Comparison of ENCODE assay signal across 11 cellular contexts in genomic region chr5:152472096-152472495, GRCh38.
"Had no signal": no experiment of that assay in that cellular context is flagged by ENCODE, and none has a peak within 500 bp of the region (broad histone marks: within the 10 kb centered on the region; RNA-seq: fewer than 3 reads in every experiment).

No MANE protein-coding gene starts in this region.

- H3K27ac ChIP-seq: GM23248 had no signal

- H3K9me3 ChIP-seq: HAP-1 had no signal

- H2AFZ ChIP-seq: GM23248, GM23338 had no signal

- DNase-seq: GM23248, GOT3, H7, H9, HCEC 1CT, HFFc6 had no signal

- H3K4me2 ChIP-seq: GM23338 had no signal

- H3K36me3 ChIP-seq: HAP-1 had no signal

- H3K4me1 ChIP-seq: HAP-1 had no signal

- H3K4me3 ChIP-seq: GM23248, GM23338, HAP-1 had no signal

- FAIRE-seq: H1, H54 had no signal

- H3K9ac ChIP-seq: GM23248 had no signal

- ATAC-seq: GM23338, HCT116 had no signal
